24 cellular contexts compared by ENCODE assay signal in the genomic region with DNA sequence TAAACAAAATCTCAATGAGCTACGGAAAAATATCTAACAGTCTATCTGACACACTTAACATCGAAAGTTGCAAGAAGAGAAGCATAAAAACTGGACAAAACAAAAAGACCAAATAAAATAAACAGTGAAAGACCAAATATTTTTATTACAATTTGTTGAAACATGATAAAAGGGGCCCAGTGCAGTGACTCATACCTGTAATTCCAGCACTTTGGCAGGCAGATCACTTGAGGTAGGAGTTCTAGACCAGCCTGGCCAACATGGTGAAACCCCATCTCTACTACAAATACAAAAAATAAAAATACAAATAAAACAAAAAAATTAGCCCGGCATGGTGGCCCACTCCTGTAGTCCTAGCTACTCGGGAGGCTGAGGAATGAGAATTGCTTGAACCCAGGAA.
DNase-seq lines count a peak whose midpoint lies in the region; ATAC-seq, FAIRE-seq and TF ChIP-seq lines count a peak whose summit lies in the region.
"Had no signal": no experiment of that assay in that cellular context is flagged by ENCODE, and none has a peak within 500 bp of the region (broad histone marks: within the 10 kb centered on the region; RNA-seq: fewer than 3 reads in every experiment).

No MANE protein-coding gene starts in this region.

- H3K36me3 ChIP-seq in PC-3 (ENCODE audit: low read depth, low read length) = peaks cover 7% of the 10 kb centered on the region; the same call in 1 of the 2 replicates
- H3K36me3 ChIP-seq: BE2C; BLaER1 treated with 17β-estradiol and CSF1 and Interleukin-3, amounts not matched to agents 10 nM and 100 nM had no signal

- H3K27ac ChIP-seq in PC-3 (ENCODE audit: low read length) = peak overlapping the region; percentile 25
- H3K27ac ChIP-seq: 22Rv1; A549; BLaER1 treated with 17β-estradiol and CSF1 and Interleukin-3, amounts not matched to agents 10 nM and 100 nM had no signal

- H3F3A ChIP-seq in PC-3 (ENCODE audit: low read length, unreplicated experiment) = no peaks in the 10 kb centered on the region

- peak; percentile 9 for FAIRE-seq in A204.1 (lab: Jason Lieb, UNC)
- FAIRE-seq in endometrium (lab: Jason Lieb, UNC) = peak; percentile 43
- FAIRE-seq: A549, G401.6, GM12892 had no signal

- peak; percentile 5 for DNase-seq in LHCN-M2 (ENCODE audit: low read depth)
- DNase-seq in PC-3 = peak; percentile 53
- no peak for DNase-seq in dermis blood vessel endothelial cell
- no peak for DNase-seq in ureter (ENCODE audit: low spot score)
- DNase-seq in NCI-H1105 treated with DMSO at 0.1 percent for 48 hours (lab: John Stamatoyannopoulos, UW) = no peak
- DNase-seq: ACHN; AML-193; BE2C; Calu3; CD4-positive, alpha-beta memory T cell; COR-L47; DMS53; DMS79 treated with DMSO at 0.1 percent for 48 hours; GOT3; H7; HCEC 1CT had no signal

- no peak overlapping the region for H3K9ac ChIP-seq in PC-3 (ENCODE audit: low read length)
- H3K9ac ChIP-seq: BLaER1 treated with 17β-estradiol and CSF1 and Interleukin-3, amounts not matched to agents 10 nM and 100 nM had no signal

- H4K20me1 ChIP-seq in PC-3 (ENCODE audit: low read length) = no peaks in the 10 kb centered on the region
- H4K20me1 ChIP-seq: BLaER1 treated with 17β-estradiol and CSF1 and Interleukin-3, amounts not matched to agents 10 nM and 100 nM had no signal

- BruUV-seq in PC-3 (replicated peaks; lab: Mats Ljungman, UMichigan) = TSS peak; percentile 23

- POLR2A ChIA-PET in PC-3 (lab: Charles Lee; ENCODE audit: unreplicated experiment) = interaction anchor here (0.6 to 0.7 kb wide), 2 partner anchors 49 to 1065 kb away, joined by 3 to 4 read pairs; no protein-coding TSS in a partner anchor

- ATAC-seq in PC-3 (peak; percentile 74), GM19035 (IDR thresholded peaks at IDR 0.05; ENCODE audit: unreplicated experiment) (no peak)
- ATAC-seq: A549 had no signal

- no peak overlapping the region for H3K4me3 ChIP-seq in PC-3 (ENCODE audit: low read length)
- H3K4me3 ChIP-seq: A549; BLaER1 treated with 17β-estradiol and CSF1 and Interleukin-3, amounts not matched to agents 10 nM and 100 nM had no signal

- no peaks in the 10 kb centered on the region for H3K9me2 ChIP-seq in PC-3 (replicated peaks; ENCODE audit: low read length)

- peaks cover 12% of the 10 kb centered on the region for H3K79me2 ChIP-seq in PC-3 (ENCODE audit: low read length)

- H3K4me1 ChIP-seq in PC-3 (ENCODE audit: insufficient read depth, low read length) = peaks cover 23% of the 10 kb centered on the region
- H3K4me1 ChIP-seq: A549; BE2C; BLaER1 treated with 17β-estradiol and CSF1 and Interleukin-3, amounts not matched to agents 10 nM and 100 nM had no signal

- CTCF ChIA-PET in PC-3 (lab: Charles Lee) = no interaction called here

- no peaks in the 10 kb centered on the region for H3K27me3 ChIP-seq in PC-3 (ENCODE audit: low read length)
- H3K27me3 ChIP-seq: BE2C; BLaER1 treated with 17β-estradiol and CSF1 and Interleukin-3, amounts not matched to agents 10 nM and 100 nM had no signal

- H3K9me3 ChIP-seq in PC-3 (ENCODE audit: low read length) = no peaks in the 10 kb centered on the region
- H3K9me3 ChIP-seq: A549; BE2C; BLaER1 treated with 17β-estradiol and CSF1 and Interleukin-3, amounts not matched to agents 10 nM and 100 nM had no signal

- TF ChIP-seq CTCF in PC-3 (conservative IDR thresholded peaks at IDR 0.05; ENCODE audit: low read depth, low read length) = no peak

- H3K4me2 ChIP-seq in PC-3 (ENCODE audit: low read length) = peak overlapping the region; percentile 7; the same call in 1 of the 2 replicates
- H3K4me2 ChIP-seq: A549; BLaER1 treated with 17β-estradiol and CSF1 and Interleukin-3, amounts not matched to agents 10 nM and 100 nM had no signal

- intact Hi-C loops in PC-3 (cut with micrococcal nuclease) = no loop called here

- no peak overlapping the region for H2AFZ ChIP-seq in PC-3 (ENCODE audit: low read length)

Comparison
In these comparisons a context has a peak if more than half of its experiments do, and no peak if none do; other contexts are left out.
1. DNase-seq: peak in LHCN-M2 (single experiment) and PC-3 (single experiment); none in dermis blood vessel endothelial cell (single experiment), ureter (single experiment) and NCI-H1105 treated with DMSO at 0.1 percent for 48 hours (single experiment).